In genomic region chr20:835220-836045, GRCh38 we compare ENCODE assay signal across 11 cellular contexts. TPM values are rescaled to one million over a fixed set of nuclear protein-coding genes. Genes with fewer than 3 reads are reported as not detected.
DNase-seq lines count a peak whose midpoint lies in the region; ATAC-seq and TF ChIP-seq lines count a peak whose summit lies in the region.
"Had no signal": no experiment of that assay in that cellular context is flagged by ENCODE, and none has a peak within 500 bp of the region (broad histone marks: within the 10 kb centered on the region; RNA-seq: fewer than 3 reads in every experiment).

No MANE protein-coding gene starts in this region.

- no peak overlapping the region for H3K9ac ChIP-seq in smooth muscle cell (ENCODE audit: low read depth)

- CTCF ChIA-PET in activated naive CD4-positive, alpha-beta T cell treated with anti-CD3 and anti-CD28 coated beads, Interleukin-2, amount 10 ng/mL, durations not matched to agents 7 days and 5 days (lab: Charles Lee): interaction anchor here (1.0 to 1.4 kb wide), 3 partner anchors 52 to 126 kb away, joined by 3 to 6 read pairs (median 3); no protein-coding TSS in a partner anchor

- peaks cover 8% of the 10 kb centered on the region for H3K4me1 ChIP-seq in smooth muscle cell (ENCODE audit: low read depth)

- peak overlapping the region; percentile 59 for H3K4me3 Mint-ChIP-seq in activated naive CD4-positive, alpha-beta T cell treated with anti-CD3 and anti-CD28 coated beads, Interleukin-2, amount 10 ng/mL, durations not matched to agents 7 days and 5 days
- H3K4me3 Mint-ChIP-seq in memory B cell: peak overlapping the region; percentile 70

- H2AFZ ChIP-seq in smooth muscle cell (ENCODE audit: low read depth): no peak overlapping the region

- no peaks in the 10 kb centered on the region for H3K9me3 ChIP-seq in smooth muscle cell (replicated peaks; ENCODE audit: low read depth)
- H3K9me3 ChIP-seq: neutrophil, thoracic aorta had no signal

- H3K9me3 Mint-ChIP-seq in activated naive CD4-positive, alpha-beta T cell treated with anti-CD3 and anti-CD28 coated beads, Interleukin-2, amount 10 ng/mL, durations not matched to agents 7 days and 5 days: no peaks in the 10 kb centered on the region
- H3K9me3 Mint-ChIP-seq in memory B cell: peaks cover 4% of the 10 kb centered on the region

- DNase-seq in stimulated activated naive CD4-positive, alpha-beta T cell treated with Interleukin-2 at 50 U/mL for 16 hours (lab: John Stamatoyannopoulos, UW): peak; percentile 48
- DNase-seq in stimulated activated naive CD4-positive, alpha-beta T cell (lab: John Stamatoyannopoulos, UW): no peak
- DNase-seq in activated naive CD4-positive, alpha-beta T cell treated with anti-CD3 and anti-CD28 coated beads, Interleukin-2, amount 10 ng/mL, durations not matched to agents 7 days and 5 days: no peak
- DNase-seq in memory B cell (ENCODE audit: low spot score in 2 of 2) (no peak), COR-L47 (lab: John Stamatoyannopoulos, UW) (no peak), smooth muscle cell (lab: John Stamatoyannopoulos, UW; ENCODE audit: unreplicated experiment) (no peak), HCEC 1CT (no peak), amniotic stem cell (lab: John Stamatoyannopoulos, UW) (no peak)
- DNase-seq: DMS53 had no signal

- no peaks in the 10 kb centered on the region for H4K20me1 ChIP-seq in smooth muscle cell (ENCODE audit: low read depth)

- peak overlapping the region; percentile 10 for H3K27ac Mint-ChIP-seq in activated naive CD4-positive, alpha-beta T cell treated with anti-CD3 and anti-CD28 coated beads, Interleukin-2, amount 10 ng/mL, durations not matched to agents 7 days and 5 days
- peak overlapping the region; percentile 92 for H3K27ac Mint-ChIP-seq in memory B cell

- WGBS in smooth muscle cell (ENCODE audit: low lambda C conversion rate): 74% methylated on average over 2 of the region's 3 CpGs

- peaks cover 24% of the 10 kb centered on the region for H3K36me3 Mint-ChIP-seq in activated naive CD4-positive, alpha-beta T cell treated with anti-CD3 and anti-CD28 coated beads, Interleukin-2, amount 10 ng/mL, durations not matched to agents 7 days and 5 days
- peaks cover 11% of the 10 kb centered on the region for H3K36me3 Mint-ChIP-seq in memory B cell

- H3K79me2 ChIP-seq in smooth muscle cell (ENCODE audit: low read depth): no peaks in the 10 kb centered on the region

- H3K36me3 ChIP-seq in smooth muscle cell (ENCODE audit: low read depth): no peaks in the 10 kb centered on the region
- H3K36me3 ChIP-seq: neutrophil, thoracic aorta had no signal

- no peaks in the 10 kb centered on the region for H3F3A ChIP-seq in smooth muscle cell (ENCODE audit: low read depth)

- H3K4me1 Mint-ChIP-seq in activated naive CD4-positive, alpha-beta T cell treated with anti-CD3 and anti-CD28 coated beads, Interleukin-2, amount 10 ng/mL, durations not matched to agents 7 days and 5 days: peaks cover 55% of the 10 kb centered on the region
- H3K4me1 Mint-ChIP-seq in memory B cell: peaks cover 36% of the 10 kb centered on the region

- H3K27me3 Mint-ChIP-seq in activated naive CD4-positive, alpha-beta T cell treated with anti-CD3 and anti-CD28 coated beads, Interleukin-2, amount 10 ng/mL, durations not matched to agents 7 days and 5 days: no peaks in the 10 kb centered on the region
- H3K27me3 Mint-ChIP-seq in memory B cell: no peaks in the 10 kb centered on the region

- ATAC-seq in memory B cell (ENCODE audit: low read depth): no peak

- H3K27ac ChIP-seq in smooth muscle cell (ENCODE audit: low read depth): no peak overlapping the region
- H3K27ac ChIP-seq: thoracic aorta had no signal

- TF ChIP-seq CTCF in smooth muscle cell (IDR thresholded peaks at IDR 0.05; ENCODE audit: borderline replicate concordance, insufficient read depth, poor library complexity, severe bottlenecking): no peak

- no peak overlapping the region for H3K4me2 ChIP-seq in smooth muscle cell

- peaks cover 6% of the 10 kb centered on the region for H3K27me3 ChIP-seq in smooth muscle cell (ENCODE audit: low read depth)

- H3K4me3 ChIP-seq in smooth muscle cell: no peak overlapping the region

RNA-seq across cellular contexts. Expression of gene FAM110A, which starts 1.9 kb away (rescaled TPM):
- 2.9 and 5.3 TPM in 2 replicates for total RNA-seq in smooth muscle cell
- 5.6 and 8.7 TPM in 2 replicates for polyA plus RNA-seq in smooth muscle cell
